Comparison of ENCODE assay signal across 22 cellular contexts in the genomic region with DNA sequence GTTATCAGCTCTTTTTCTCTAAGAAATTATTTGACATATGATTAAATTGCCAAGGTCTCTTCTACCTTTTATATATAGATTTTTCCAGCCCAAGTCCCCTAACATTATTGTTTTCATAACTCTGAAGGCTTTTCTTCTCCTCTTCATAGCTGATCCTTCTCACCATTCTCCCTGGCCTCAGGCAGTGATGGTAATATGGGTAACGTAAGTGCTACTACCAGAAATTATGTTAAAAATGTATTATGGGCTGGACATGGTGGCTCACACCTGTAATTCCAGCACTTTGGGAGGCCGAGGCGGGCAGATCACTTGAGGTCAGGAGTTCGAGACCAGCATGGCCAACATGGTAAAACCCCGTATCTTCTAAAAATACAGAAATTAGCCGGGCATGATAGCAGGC.
"Had no signal": no experiment of that assay in that cellular context is flagged by ENCODE, and none has a peak within 500 bp of the region (broad histone marks: within the 10 kb centered on the region; RNA-seq: fewer than 3 reads in every experiment).

No MANE protein-coding gene starts in this region.

- H3K36me3 ChIP-seq: SJSA1 had no signal

- ATAC-seq: HepG2 had no signal

- H3K4me3 ChIP-seq: SJSA1 had no signal

- H3K9me3 ChIP-seq: SJSA1, SK-N-SH had no signal

- H3K27ac ChIP-seq: KMS-11 had no signal

- H3K9ac ChIP-seq: KMS-11, SK-N-SH had no signal

- DNase-seq: IMR-90, Kasumi-1, MM.1S, NCI-H1092 treated with DMSO at 0.1 percent for 48 hours, NCI-H1436, NCI-H187, NCI-H2029, NCI-H2081 treated with DMSO at 0.1 percent for 48 hours, NCI-H2171, NCI-H226, NCI-H446, NCI-H510A, NCI-H524 treated with DMSO at 0.1 percent for 48 hours, NCI-H69, NCI-H774, Right ventricle myocardium superior, RPMI8226, SIG-M5, SK-N-SH had no signal
